In the genomic region with DNA sequence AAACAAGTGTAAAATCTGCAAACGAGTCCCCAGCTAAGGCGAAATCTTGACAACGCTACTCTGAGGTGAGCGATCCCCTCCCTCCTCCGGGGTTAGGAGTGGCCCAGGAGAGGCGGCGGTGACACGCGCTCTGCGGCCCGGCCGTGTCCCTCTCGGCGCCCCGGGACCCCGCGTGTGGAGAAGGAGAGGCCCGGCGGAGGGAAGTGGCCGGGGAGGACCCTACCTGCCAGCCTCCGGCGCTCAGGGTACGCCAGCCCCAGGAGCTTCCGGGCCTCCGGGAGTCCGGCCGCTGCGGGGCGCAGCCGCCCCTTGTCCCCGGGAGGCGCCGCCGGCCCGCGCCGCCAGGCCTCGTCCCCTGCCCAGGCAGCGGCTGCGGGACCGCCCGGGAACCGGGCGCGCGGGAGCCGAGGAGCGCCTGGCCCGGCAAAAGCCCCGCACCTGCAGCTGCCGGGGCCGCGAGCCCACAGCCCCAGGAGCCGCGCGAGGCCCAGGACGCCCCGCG, we compare ENCODE assay signal across 8 cellular contexts. TPM values are rescaled to one million over a fixed set of nuclear protein-coding genes. Genes with fewer than 3 reads are reported as not detected.
A peak's percentile ranks its signal among the peaks of the same experiment; 100 is the strongest.
DNase-seq lines count a peak whose midpoint lies in the region; ATAC-seq and TF ChIP-seq lines count a peak whose summit lies in the region.

No MANE protein-coding gene starts in this region.

- H3K27me3 ChIP-seq in neutrophil, result no peaks in the 10 kb centered on the region
- H3K27me3 ChIP-seq in uterus, result no peaks in the 10 kb centered on the region

- peak; percentile 12 for ATAC-seq in GM18499 (IDR thresholded peaks at IDR 0.05; ENCODE audit: insufficient read depth, unreplicated experiment)
- ATAC-seq in HG02885 (IDR thresholded peaks at IDR 0.05; ENCODE audit: poor library complexity, unreplicated experiment), result peak; percentile 32

- H3K36me3 ChIP-seq in neutrophil, result no peaks in the 10 kb centered on the region
- no peaks in the 10 kb centered on the region for H3K36me3 ChIP-seq in uterus

- intact Hi-C loops in uterus (cut with DNase I; ENCODE audit: low total_unique reads), result loop anchor here (5.0 kb wide), 1 partner anchor 69 kb away; the partner anchor contains the start of genes TAF5L and URB2

- peaks cover 31 to 32% of the 10 kb centered on the region in 2 experiments for H3K4me1 ChIP-seq in neutrophil (ENCODE audit: control insufficient read depth in 1 of 2, insufficient read depth in 1 of 2, low read depth in 1 of 2, low read length in 1 of 2)
- H3K4me1 ChIP-seq in uterus, result peaks cover 0 to 9% of the 10 kb centered on the region in 2 donors

- DNase-seq in 8988T, result peak; percentile 50
- peak; percentile 64 for DNase-seq in OCI-M1 (lab: John Stamatoyannopoulos, UW)
- DNase-seq in activated gamma-delta T cell (lab: John Stamatoyannopoulos, UW), result peak; percentile 25
- peak; percentile 30 for DNase-seq in glomerular visceral epithelial cell (ENCODE audit: extremely low spot score)
- DNase-seq in uterus, result peak in 1 of 2 donors; percentile 37

- peak overlapping the region; percentile 83 for H3K27ac ChIP-seq in neutrophil
- H3K27ac ChIP-seq in uterus, result peak overlapping the region; percentile 82 to 86

- no peak for TF ChIP-seq POLR2A in uterus (IDR thresholded peaks at IDR 0.05)

- H3K4me3 ChIP-seq in neutrophil (ENCODE audit: low read depth in 1 of 2, low read length in 1 of 2) (peak overlapping the region; percentile 81 to 89), uterus (peak overlapping the region; percentile 42 to 61)

- TF ChIP-seq CTCF in neutrophil (IDR thresholded peaks at IDR 0.05) (no peak), uterus (IDR thresholded peaks at IDR 0.05) (peak in 1 of 4 experiments; percentile 6)

- H3K9me3 ChIP-seq in neutrophil, result no peaks in the 10 kb centered on the region
- no peaks in the 10 kb centered on the region for H3K9me3 ChIP-seq in uterus

RNA-seq across cellular contexts. Expression of gene ABCB10, which starts 0.5 kb away (rescaled TPM):
- total RNA-seq in uterus, result 10 to 100 TPM in 2 of 4 donors, 1 to 10 TPM in 2; 4.7 to 26.8 (median 15.4) TPM

RNA-seq across cellular contexts. Expression of gene NUP133, which starts 49.8 kb away (rescaled TPM):
- total RNA-seq in uterus, result 10 to 100 TPM; 25.6 to 58.6 (median 37.1) TPM
